2 cellular contexts compared by ENCODE assay signal in the genomic region with DNA sequence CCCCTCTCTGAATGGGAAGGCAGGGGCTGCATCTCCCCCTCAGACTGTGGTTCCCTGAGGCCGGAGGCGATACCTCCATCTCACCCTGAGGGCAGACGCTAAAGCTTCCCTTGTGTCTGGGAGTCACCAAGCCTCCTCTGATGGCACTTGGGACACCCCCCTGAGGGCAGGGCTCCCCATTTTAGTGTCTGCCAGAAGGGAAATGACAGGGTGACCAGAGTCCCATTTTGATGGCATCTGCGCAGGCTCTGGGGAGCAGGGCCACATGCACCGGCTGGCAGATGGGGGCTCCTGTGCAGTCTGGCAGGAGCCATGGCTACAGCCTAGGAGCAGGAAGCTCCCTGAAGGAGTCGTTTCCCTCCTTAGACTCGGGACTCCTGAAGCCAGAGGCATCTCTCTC.
TF ChIP-seq lines count a peak whose summit lies in the region.

No MANE protein-coding gene starts in this region.

TF ChIP-seq in SK-N-SH, 30 proteins besides CTCF, POLR2A, EP300 and RAD21:
- no peak for TF ChIP-seq GABPA (IDR thresholded peaks at IDR 0.05; ENCODE audit: low read depth)
- TF ChIP-seq TEAD4 (IDR thresholded peaks at IDR 0.05; ENCODE audit: borderline replicate concordance, insufficient read depth) = no peak
- TF ChIP-seq, protein P1, sequence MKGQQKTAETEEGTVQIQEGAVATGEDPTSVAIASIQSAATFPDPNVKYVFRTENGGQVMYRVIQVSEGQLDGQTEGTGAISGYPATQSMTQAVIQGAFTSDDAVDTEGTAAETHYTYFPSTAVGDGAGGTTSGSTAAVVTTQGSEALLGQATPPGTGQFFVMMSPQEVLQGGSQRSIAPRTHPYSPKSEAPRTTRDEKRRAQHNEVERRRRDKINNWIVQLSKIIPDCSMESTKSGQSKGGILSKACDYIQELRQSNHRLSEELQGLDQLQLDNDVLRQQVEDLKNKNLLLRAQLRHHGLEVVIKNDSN (IDR thresholded peaks at IDR 0.05; ENCODE audit: borderline replicate concordance, low read depth) = no peak
- TF ChIP-seq MEF2A (IDR thresholded peaks at IDR 0.05; ENCODE audit: borderline replicate concordance, low read depth) = no peak
- TF ChIP-seq, protein P2, sequence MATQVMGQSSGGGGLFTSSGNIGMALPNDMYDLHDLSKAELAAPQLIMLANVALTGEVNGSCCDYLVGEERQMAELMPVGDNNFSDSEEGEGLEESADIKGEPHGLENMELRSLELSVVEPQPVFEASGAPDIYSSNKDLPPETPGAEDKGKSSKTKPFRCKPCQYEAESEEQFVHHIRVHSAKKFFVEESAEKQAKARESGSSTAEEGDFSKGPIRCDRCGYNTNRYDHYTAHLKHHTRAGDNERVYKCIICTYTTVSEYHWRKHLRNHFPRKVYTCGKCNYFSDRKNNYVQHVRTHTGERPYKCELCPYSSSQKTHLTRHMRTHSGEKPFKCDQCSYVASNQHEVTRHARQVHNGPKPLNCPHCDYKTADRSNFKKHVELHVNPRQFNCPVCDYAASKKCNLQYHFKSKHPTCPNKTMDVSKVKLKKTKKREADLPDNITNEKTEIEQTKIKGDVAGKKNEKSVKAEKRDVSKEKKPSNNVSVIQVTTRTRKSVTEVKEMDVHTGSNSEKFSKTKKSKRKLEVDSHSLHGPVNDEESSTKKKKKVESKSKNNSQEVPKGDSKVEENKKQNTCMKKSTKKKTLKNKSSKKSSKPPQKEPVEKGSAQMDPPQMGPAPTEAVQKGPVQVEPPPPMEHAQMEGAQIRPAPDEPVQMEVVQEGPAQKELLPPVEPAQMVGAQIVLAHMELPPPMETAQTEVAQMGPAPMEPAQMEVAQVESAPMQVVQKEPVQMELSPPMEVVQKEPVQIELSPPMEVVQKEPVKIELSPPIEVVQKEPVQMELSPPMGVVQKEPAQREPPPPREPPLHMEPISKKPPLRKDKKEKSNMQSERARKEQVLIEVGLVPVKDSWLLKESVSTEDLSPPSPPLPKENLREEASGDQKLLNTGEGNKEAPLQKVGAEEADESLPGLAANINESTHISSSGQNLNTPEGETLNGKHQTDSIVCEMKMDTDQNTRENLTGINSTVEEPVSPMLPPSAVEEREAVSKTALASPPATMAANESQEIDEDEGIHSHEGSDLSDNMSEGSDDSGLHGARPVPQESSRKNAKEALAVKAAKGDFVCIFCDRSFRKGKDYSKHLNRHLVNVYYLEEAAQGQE (IDR thresholded peaks at IDR 0.05; ENCODE audit: low read depth, low read length) = no peak
- no peak for TF ChIP-seq SIN3A (IDR thresholded peaks at IDR 0.05; ENCODE audit: borderline replicate concordance, low read depth, low read length)
- no peak for TF ChIP-seq GATA2 (CRISPR knock-in tag; IDR thresholded peaks at IDR 0.05)
- TF ChIP-seq, protein P3, sequence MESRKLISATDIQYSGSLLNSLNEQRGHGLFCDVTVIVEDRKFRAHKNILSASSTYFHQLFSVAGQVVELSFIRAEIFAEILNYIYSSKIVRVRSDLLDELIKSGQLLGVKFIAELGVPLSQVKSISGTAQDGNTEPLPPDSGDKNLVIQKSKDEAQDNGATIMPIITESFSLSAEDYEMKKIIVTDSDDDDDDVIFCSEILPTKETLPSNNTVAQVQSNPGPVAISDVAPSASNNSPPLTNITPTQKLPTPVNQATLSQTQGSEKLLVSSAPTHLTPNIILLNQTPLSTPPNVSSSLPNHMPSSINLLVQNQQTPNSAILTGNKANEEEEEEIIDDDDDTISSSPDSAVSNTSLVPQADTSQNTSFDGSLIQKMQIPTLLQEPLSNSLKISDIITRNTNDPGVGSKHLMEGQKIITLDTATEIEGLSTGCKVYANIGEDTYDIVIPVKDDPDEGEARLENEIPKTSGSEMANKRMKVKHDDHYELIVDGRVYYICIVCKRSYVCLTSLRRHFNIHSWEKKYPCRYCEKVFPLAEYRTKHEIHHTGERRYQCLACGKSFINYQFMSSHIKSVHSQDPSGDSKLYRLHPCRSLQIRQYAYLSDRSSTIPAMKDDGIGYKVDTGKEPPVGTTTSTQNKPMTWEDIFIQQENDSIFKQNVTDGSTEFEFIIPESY (IDR thresholded peaks at IDR 0.05; ENCODE audit: borderline replicate concordance, low read depth) = no peak
- TF ChIP-seq FOXJ3 (CRISPR knock-in tag; IDR thresholded peaks at IDR 0.05) = no peak
- TF ChIP-seq POLR2AphosphoS5 (IDR thresholded peaks at IDR 0.05; ENCODE audit: low read depth, low read length) = no peak
- no peak for TF ChIP-seq EZH2phosphoT487 (IDR thresholded peaks at IDR 0.05; ENCODE audit: borderline replicate concordance, low read depth)
- no peak for TF ChIP-seq NRF1 (IDR thresholded peaks at IDR 0.05; ENCODE audit: low read depth, low read length)
- TF ChIP-seq, protein P4, sequence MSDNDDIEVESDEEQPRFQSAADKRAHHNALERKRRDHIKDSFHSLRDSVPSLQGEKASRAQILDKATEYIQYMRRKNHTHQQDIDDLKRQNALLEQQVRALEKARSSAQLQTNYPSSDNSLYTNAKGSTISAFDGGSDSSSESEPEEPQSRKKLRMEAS (IDR thresholded peaks at IDR 0.05; ENCODE audit: low read depth) = no peak

TF ChIP-seq in SK-N-SH treated with all-trans-retinoic acid at 6 μM for 48 hours, 23 proteins besides CTCF, POLR2A, EP300 and RAD21:
- TF ChIP-seq TCF4 (CRISPR knock-in tag; IDR thresholded peaks at IDR 0.05; ENCODE audit: borderline replicate concordance) (no peak), SNAI2 (CRISPR knock-in tag; IDR thresholded peaks at IDR 0.05) (no peak), BACH2 (CRISPR knock-in tag; IDR thresholded peaks at IDR 0.05; ENCODE audit: borderline replicate concordance) (no peak), ZFP3 (CRISPR knock-in tag; IDR thresholded peaks at IDR 0.05) (no peak), ZNF8 (CRISPR knock-in tag; IDR thresholded peaks at IDR 0.05) (no peak), ISL1 (CRISPR knock-in tag; IDR thresholded peaks at IDR 0.05) (no peak), CSDC2 (CRISPR knock-in tag; IDR thresholded peaks at IDR 0.05) (no peak)
- TF ChIP-seq, protein P5, sequence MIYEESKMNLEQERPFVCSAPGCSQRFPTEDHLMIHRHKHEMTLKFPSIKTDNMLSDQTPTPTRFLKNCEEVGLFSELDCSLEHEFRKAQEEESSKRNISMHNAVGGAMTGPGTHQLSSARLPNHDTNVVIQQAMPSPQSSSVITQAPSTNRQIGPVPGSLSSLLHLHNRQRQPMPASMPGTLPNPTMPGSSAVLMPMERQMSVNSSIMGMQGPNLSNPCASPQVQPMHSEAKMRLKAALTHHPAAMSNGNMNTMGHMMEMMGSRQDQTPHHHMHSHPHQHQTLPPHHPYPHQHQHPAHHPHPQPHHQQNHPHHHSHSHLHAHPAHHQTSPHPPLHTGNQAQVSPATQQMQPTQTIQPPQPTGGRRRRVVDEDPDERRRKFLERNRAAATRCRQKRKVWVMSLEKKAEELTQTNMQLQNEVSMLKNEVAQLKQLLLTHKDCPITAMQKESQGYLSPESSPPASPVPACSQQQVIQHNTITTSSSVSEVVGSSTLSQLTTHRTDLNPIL (CRISPR knock-in tag; IDR thresholded peaks at IDR 0.05; ENCODE audit: low read depth) = no peak
- TF ChIP-seq, protein P6, sequence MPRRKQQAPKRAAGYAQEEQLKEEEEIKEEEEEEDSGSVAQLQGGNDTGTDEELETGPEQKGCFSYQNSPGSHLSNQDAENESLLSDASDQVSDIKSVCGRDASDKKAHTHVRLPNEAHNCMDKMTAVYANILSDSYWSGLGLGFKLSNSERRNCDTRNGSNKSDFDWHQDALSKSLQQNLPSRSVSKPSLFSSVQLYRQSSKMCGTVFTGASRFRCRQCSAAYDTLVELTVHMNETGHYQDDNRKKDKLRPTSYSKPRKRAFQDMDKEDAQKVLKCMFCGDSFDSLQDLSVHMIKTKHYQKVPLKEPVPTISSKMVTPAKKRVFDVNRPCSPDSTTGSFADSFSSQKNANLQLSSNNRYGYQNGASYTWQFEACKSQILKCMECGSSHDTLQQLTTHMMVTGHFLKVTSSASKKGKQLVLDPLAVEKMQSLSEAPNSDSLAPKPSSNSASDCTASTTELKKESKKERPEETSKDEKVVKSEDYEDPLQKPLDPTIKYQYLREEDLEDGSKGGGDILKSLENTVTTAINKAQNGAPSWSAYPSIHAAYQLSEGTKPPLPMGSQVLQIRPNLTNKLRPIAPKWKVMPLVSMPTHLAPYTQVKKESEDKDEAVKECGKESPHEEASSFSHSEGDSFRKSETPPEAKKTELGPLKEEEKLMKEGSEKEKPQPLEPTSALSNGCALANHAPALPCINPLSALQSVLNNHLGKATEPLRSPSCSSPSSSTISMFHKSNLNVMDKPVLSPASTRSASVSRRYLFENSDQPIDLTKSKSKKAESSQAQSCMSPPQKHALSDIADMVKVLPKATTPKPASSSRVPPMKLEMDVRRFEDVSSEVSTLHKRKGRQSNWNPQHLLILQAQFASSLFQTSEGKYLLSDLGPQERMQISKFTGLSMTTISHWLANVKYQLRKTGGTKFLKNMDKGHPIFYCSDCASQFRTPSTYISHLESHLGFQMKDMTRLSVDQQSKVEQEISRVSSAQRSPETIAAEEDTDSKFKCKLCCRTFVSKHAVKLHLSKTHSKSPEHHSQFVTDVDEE (CRISPR knock-in tag; IDR thresholded peaks at IDR 0.05) = no peak
- TF ChIP-seq, protein P7, sequence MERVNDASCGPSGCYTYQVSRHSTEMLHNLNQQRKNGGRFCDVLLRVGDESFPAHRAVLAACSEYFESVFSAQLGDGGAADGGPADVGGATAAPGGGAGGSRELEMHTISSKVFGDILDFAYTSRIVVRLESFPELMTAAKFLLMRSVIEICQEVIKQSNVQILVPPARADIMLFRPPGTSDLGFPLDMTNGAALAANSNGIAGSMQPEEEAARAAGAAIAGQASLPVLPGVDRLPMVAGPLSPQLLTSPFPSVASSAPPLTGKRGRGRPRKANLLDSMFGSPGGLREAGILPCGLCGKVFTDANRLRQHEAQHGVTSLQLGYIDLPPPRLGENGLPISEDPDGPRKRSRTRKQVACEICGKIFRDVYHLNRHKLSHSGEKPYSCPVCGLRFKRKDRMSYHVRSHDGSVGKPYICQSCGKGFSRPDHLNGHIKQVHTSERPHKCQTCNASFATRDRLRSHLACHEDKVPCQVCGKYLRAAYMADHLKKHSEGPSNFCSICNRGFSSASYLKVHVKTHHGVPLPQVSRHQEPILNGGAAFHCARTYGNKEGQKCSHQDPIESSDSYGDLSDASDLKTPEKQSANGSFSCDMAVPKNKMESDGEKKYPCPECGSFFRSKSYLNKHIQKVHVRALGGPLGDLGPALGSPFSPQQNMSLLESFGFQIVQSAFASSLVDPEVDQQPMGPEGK (CRISPR knock-in tag; IDR thresholded peaks at IDR 0.05; ENCODE audit: borderline replicate concordance) = no peak
